In the genomic region with DNA sequence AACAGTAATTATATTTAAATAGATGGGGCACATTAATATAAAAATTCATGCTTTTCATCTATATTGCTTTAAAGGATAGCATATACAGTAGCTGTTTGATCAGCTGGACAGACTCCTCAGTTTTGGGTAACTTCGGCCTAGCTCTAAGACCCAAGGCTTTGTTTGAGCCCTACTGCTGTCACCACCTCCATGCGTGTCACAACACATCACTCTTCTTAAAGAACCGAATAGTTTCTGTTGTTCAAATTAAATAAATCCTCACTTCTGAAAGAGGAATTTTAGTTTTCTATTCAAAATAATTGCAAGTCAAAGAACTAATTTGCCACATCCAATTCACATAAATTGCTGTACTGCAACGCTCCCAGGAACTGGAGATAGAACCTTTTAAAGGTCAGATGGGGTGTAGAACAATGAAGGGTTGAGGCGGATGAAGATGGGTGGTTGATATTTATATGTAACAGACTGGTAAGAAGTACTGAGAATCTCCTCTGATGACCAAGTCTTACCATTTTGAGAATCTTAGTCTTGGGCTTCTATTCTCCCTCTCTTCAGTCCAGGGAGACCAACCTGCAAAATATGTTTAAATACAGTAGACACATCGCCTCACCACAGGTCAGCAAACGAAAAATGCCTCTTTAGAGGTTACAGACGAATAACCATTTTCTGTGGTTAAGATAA, we compare ENCODE assay signal across 9 cellular contexts. TPM values are rescaled to one million over a fixed set of nuclear protein-coding genes. Genes with fewer than 3 reads are reported as not detected.
DNase-seq lines count a peak whose midpoint lies in the region; ATAC-seq and TF ChIP-seq lines count a peak whose summit lies in the region.
"Had no signal": no experiment of that assay in that cellular context is flagged by ENCODE, and none has a peak within 500 bp of the region (broad histone marks: within the 10 kb centered on the region; RNA-seq: fewer than 3 reads in every experiment).

No MANE protein-coding gene starts in this region.

- no peaks in the 10 kb centered on the region for H3K9me3 ChIP-seq in MM.1S (replicated peaks; ENCODE audit: insufficient read depth, low read length)
- no peaks in the 10 kb centered on the region for H3K9me3 ChIP-seq in duodenal mucosa (ENCODE audit: control insufficient read depth in 1 of 2, low read length in 2 of 2)

- H3K79me2 ChIP-seq in MM.1S (ENCODE audit: low read length), result no peaks in the 10 kb centered on the region

- H3K9me2 ChIP-seq in MM.1S (replicated peaks; ENCODE audit: insufficient read depth, low read length), result no peaks in the 10 kb centered on the region

- H3K27me3 ChIP-seq in MM.1S (replicated peaks; ENCODE audit: insufficient read depth, low read length), result no peaks in the 10 kb centered on the region
- H3K27me3 ChIP-seq in duodenal mucosa (ENCODE audit: control insufficient read depth in 1 of 2, insufficient read depth in 2 of 2, low read length in 2 of 2), result no peaks in the 10 kb centered on the region

- H3K36me3 Mint-ChIP-seq in neural crest cell (ENCODE audit: low read depth), result peaks cover 11% of the 10 kb centered on the region

- H4K20me1 ChIP-seq in MM.1S (ENCODE audit: insufficient read depth, low read length), result no peaks in the 10 kb centered on the region

- H2AFZ ChIP-seq in MM.1S (ENCODE audit: low read length), result no peak overlapping the region

- peaks cover 39% of the 10 kb centered on the region for H3K4me1 Mint-ChIP-seq in neural crest cell

- H3K4me1 ChIP-seq in MM.1S (ENCODE audit: low read length) (peaks cover 27% of the 10 kb centered on the region), duodenal mucosa (ENCODE audit: control insufficient read depth in 1 of 2, insufficient read depth in 2 of 2, low read length in 2 of 2) (peaks cover 0 to 12% of the 10 kb centered on the region in 2 donors)

- no peak for ATAC-seq in GM19452 (IDR thresholded peaks at IDR 0.05; ENCODE audit: unreplicated experiment)

- TF ChIP-seq CTCF in MM.1S (IDR thresholded peaks at IDR 0.05; ENCODE audit: low read length), result no peak
- TF ChIP-seq CTCF in neural crest cell (conservative IDR thresholded peaks at IDR 0.05), result no peak

- H3K27ac ChIP-seq in MM.1S (ENCODE audit: low read length), result no peak overlapping the region
- H3K27ac ChIP-seq in duodenal mucosa (ENCODE audit: low read depth, low read length), result no peak overlapping the region

- DNase-seq in EH (ENCODE audit: low read depth), result peak; percentile 27
- DNase-seq in MM.1S, result no peak
- no peak for DNase-seq in neural crest cell (ENCODE audit: low read depth, low spot score)
- no peak for DNase-seq in SKM-1 treated with dmso at 0.1 percent for 144 hours (lab: John Stamatoyannopoulos, UW; ENCODE audit: unreplicated experiment)
- DNase-seq in GDM1 (lab: John Stamatoyannopoulos, UW), result no peak
- DNase-seq in NCI-H510A (lab: John Stamatoyannopoulos, UW), result no peak
- DNase-seq: activated naive CD4-positive, alpha-beta T cell had no signal

- H3K4me3 ChIP-seq in MM.1S (ENCODE audit: low read length), result no peak overlapping the region
- peak overlapping the region; percentile 78 to 84 for H3K4me3 ChIP-seq in duodenal mucosa (ENCODE audit: low read depth in 1 of 2, low read length in 2 of 2)

- H3K36me3 ChIP-seq in MM.1S (replicated peaks; ENCODE audit: insufficient read depth, low read length) (no peaks in the 10 kb centered on the region), duodenal mucosa (ENCODE audit: control insufficient read depth in 1 of 2, insufficient read depth in 2 of 2, low read length in 2 of 2) (no peaks in the 10 kb centered on the region)

- peaks cover 2% of the 10 kb centered on the region for H3K9me3 Mint-ChIP-seq in neural crest cell

- H3F3A ChIP-seq in MM.1S (ENCODE audit: insufficient read depth, low read length), result peaks cover 23% of the 10 kb centered on the region

- peak overlapping the region; percentile 70; the same call in 1 of the 2 replicates for H3K4me2 ChIP-seq in MM.1S (ENCODE audit: low read depth, low read length)

- peak overlapping the region; percentile 85 for H3K27ac Mint-ChIP-seq in neural crest cell (ENCODE audit: unreplicated experiment)

- H3K27me3 Mint-ChIP-seq in neural crest cell (ENCODE audit: low read depth), result no peaks in the 10 kb centered on the region

- H3K4me3 Mint-ChIP-seq in neural crest cell, result peak overlapping the region; percentile 92

- H3K9ac ChIP-seq in MM.1S (ENCODE audit: low read length) (no peak overlapping the region), duodenal mucosa (ENCODE audit: low read depth in 1 of 2, low read length in 2 of 2) (no peak overlapping the region)

RNA-seq across cellular contexts. Expression of a gene that starts 1.6 kb away (rescaled TPM):
- total RNA-seq in neural crest cell, result 382 and 404 TPM in 2 replicates
